ENCODE assay signal across 1 cellular context in the genomic region with DNA sequence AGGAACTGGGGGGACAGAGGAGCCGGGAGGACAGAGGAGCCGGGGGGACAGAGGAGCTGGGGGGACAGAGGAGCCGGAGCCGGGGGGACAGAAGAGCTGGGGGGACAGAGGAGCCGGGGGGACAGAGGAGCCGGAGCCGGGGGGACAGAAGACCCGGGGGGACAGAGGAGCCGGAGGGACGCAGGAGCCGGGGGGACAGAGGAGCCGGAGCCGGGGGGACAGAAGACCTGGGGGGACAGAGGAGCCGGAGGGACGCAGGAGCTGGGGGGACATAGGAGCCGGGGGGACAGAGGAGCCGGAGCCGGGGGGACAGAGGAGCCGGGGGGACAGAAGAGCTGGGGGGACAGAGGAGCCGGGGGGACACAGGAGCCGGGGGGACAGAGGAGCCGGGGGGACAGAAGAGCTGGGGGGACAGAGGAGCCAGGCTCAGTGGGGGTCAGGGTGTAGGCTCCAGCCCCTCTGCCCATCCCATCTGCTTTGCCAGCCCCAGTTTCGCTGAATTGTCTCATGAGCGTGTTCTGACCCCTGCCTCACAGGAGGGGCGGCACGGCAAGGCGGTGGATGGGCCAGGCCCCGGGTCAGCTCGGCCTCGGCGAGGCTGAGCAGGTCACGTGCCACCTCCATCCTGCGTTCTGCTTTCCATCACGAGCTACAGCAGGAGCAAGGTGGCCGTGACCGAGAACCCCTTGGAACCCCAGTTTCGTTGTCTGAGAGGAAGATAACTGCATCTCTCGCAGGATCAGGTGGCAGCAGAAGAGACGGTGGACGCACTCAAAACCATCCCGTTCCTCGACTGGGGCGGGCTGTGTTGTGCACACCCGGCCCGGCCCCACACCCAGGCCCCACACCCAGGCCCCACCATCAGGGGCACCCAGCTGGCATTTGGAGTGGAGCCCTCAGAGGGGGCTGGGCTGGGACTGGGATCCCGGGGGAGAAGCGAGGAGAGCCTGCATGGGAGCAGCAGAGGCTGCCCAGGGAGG.
A peak's percentile ranks its signal among the peaks of the same experiment; 100 is the strongest.
TF ChIP-seq lines count a peak whose summit lies in the region.

No MANE protein-coding gene starts in this region.

TF ChIP-seq in K562, 482 proteins besides CTCF, POLR2A, EP300 and RAD21 (continued from another document and continues in another):
- TF ChIP-seq, protein P1, sequence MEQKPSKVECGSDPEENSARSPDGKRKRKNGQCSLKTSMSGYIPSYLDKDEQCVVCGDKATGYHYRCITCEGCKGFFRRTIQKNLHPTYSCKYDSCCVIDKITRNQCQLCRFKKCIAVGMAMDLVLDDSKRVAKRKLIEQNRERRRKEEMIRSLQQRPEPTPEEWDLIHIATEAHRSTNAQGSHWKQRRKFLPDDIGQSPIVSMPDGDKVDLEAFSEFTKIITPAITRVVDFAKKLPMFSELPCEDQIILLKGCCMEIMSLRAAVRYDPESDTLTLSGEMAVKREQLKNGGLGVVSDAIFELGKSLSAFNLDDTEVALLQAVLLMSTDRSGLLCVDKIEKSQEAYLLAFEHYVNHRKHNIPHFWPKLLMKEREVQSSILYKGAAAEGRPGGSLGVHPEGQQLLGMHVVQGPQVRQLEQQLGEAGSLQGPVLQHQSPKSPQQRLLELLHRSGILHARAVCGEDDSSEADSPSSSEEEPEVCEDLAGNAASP (IDR thresholded peaks at IDR 0.05) = no peak
- TF ChIP-seq ZNF316 (IDR thresholded peaks at IDR 0.05) = no peak
- no peak for TF ChIP-seq JUNB (CRISPR knock-in tag; conservative IDR thresholded peaks at IDR 0.05)
- no peak for TF ChIP-seq RFX1 (IDR thresholded peaks at IDR 0.05)
- peak; percentile 89 for TF ChIP-seq TOE1 (IDR thresholded peaks at IDR 0.05; ENCODE audit: borderline replicate concordance)
- TF ChIP-seq TOE1 (CRISPR knock-in tag; IDR thresholded peaks at IDR 0.05; ENCODE audit: borderline replicate concordance, low read depth) = no peak
- TF ChIP-seq, protein P2, sequence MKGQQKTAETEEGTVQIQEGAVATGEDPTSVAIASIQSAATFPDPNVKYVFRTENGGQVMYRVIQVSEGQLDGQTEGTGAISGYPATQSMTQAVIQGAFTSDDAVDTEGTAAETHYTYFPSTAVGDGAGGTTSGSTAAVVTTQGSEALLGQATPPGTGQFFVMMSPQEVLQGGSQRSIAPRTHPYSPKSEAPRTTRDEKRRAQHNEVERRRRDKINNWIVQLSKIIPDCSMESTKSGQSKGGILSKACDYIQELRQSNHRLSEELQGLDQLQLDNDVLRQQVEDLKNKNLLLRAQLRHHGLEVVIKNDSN (CRISPR knock-in tag; IDR thresholded peaks at IDR 0.05) = peak; percentile 94
- TF ChIP-seq, protein P3, sequence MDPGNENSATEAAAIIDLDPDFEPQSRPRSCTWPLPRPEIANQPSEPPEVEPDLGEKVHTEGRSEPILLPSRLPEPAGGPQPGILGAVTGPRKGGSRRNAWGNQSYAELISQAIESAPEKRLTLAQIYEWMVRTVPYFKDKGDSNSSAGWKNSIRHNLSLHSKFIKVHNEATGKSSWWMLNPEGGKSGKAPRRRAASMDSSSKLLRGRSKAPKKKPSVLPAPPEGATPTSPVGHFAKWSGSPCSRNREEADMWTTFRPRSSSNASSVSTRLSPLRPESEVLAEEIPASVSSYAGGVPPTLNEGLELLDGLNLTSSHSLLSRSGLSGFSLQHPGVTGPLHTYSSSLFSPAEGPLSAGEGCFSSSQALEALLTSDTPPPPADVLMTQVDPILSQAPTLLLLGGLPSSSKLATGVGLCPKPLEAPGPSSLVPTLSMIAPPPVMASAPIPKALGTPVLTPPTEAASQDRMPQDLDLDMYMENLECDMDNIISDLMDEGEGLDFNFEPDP (CRISPR knock-in tag; IDR thresholded peaks at IDR 0.05) = no peak
- TF ChIP-seq, protein P4, sequence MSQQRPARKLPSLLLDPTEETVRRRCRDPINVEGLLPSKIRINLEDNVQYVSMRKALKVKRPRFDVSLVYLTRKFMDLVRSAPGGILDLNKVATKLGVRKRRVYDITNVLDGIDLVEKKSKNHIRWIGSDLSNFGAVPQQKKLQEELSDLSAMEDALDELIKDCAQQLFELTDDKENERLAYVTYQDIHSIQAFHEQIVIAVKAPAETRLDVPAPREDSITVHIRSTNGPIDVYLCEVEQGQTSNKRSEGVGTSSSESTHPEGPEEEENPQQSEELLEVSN (IDR thresholded peaks at IDR 0.05; ENCODE audit: borderline replicate concordance in 1 of 2, extremely low read depth in 1 of 2, insufficient read depth in 1 of 2, insufficient read length in 1 of 2, low read depth in 1 of 2, low read length in 1 of 2, poor library complexity in 1 of 2, severe bottlenecking in 1 of 2) = peak; percentile 48 to 80
- TF ChIP-seq ZKSCAN8 (CRISPR knock-in tag; IDR thresholded peaks at IDR 0.05) = no peak
- no peak for TF ChIP-seq HNRNPUL1 (IDR thresholded peaks at IDR 0.05; ENCODE audit: low read length)
- TF ChIP-seq TCF7 (IDR thresholded peaks at IDR 0.05; ENCODE audit: borderline replicate concordance) = no peak
- no peak for TF ChIP-seq ZFPM2 (CRISPR knock-in tag; IDR thresholded peaks at IDR 0.05)
- TF ChIP-seq DACH1 (IDR thresholded peaks at IDR 0.05; ENCODE audit: partially characterized antibody) = no peak
- TF ChIP-seq NFYB (IDR thresholded peaks at IDR 0.05; ENCODE audit: extremely low read depth, insufficient read length) = no peak
- TF ChIP-seq, protein P5, sequence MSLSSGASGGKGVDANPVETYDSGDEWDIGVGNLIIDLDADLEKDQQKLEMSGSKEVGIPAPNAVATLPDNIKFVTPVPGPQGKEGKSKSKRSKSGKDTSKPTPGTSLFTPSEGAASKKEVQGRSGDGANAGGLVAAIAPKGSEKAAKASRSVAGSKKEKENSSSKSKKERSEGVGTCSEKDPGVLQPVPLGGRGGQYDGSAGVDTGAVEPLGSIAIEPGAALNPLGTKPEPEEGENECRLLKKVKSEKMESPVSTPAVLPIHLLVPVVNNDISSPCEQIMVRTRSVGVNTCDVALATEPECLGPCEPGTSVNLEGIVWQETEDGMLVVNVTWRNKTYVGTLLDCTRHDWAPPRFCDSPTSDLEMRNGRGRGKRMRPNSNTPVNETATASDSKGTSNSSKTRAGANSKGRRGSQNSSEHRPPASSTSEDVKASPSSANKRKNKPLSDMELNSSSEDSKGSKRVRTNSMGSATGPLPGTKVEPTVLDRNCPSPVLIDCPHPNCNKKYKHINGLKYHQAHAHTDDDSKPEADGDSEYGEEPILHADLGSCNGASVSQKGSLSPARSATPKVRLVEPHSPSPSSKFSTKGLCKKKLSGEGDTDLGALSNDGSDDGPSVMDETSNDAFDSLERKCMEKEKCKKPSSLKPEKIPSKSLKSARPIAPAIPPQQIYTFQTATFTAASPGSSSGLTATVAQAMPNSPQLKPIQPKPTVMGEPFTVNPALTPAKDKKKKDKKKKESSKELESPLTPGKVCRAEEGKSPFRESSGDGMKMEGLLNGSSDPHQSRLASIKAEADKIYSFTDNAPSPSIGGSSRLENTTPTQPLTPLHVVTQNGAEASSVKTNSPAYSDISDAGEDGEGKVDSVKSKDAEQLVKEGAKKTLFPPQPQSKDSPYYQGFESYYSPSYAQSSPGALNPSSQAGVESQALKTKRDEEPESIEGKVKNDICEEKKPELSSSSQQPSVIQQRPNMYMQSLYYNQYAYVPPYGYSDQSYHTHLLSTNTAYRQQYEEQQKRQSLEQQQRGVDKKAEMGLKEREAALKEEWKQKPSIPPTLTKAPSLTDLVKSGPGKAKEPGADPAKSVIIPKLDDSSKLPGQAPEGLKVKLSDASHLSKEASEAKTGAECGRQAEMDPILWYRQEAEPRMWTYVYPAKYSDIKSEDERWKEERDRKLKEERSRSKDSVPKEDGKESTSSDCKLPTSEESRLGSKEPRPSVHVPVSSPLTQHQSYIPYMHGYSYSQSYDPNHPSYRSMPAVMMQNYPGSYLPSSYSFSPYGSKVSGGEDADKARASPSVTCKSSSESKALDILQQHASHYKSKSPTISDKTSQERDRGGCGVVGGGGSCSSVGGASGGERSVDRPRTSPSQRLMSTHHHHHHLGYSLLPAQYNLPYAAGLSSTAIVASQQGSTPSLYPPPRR (CRISPR knock-in tag; IDR thresholded peaks at IDR 0.05; ENCODE audit: borderline replicate concordance) = no peak
- no peak for TF ChIP-seq ATF1 (CRISPR knock-in tag; IDR thresholded peaks at IDR 0.05)
- no peak for TF ChIP-seq ATF1 (tag; IDR thresholded peaks at IDR 0.05)
- TF ChIP-seq, protein P6, sequence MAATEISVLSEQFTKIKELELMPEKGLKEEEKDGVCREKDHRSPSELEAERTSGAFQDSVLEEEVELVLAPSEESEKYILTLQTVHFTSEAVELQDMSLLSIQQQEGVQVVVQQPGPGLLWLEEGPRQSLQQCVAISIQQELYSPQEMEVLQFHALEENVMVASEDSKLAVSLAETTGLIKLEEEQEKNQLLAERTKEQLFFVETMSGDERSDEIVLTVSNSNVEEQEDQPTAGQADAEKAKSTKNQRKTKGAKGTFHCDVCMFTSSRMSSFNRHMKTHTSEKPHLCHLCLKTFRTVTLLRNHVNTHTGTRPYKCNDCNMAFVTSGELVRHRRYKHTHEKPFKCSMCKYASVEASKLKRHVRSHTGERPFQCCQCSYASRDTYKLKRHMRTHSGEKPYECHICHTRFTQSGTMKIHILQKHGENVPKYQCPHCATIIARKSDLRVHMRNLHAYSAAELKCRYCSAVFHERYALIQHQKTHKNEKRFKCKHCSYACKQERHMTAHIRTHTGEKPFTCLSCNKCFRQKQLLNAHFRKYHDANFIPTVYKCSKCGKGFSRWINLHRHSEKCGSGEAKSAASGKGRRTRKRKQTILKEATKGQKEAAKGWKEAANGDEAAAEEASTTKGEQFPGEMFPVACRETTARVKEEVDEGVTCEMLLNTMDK (IDR thresholded peaks at IDR 0.05; ENCODE audit: borderline replicate concordance, insufficient read depth, low read depth, low read length, poor library complexity, severe bottlenecking) = no peak
- no peak for TF ChIP-seq PHB2 (IDR thresholded peaks at IDR 0.05; ENCODE audit: low read depth)
- TF ChIP-seq NCOA2 (IDR thresholded peaks at IDR 0.05; ENCODE audit: partially characterized antibody in 2 of 2) = no peak
- no peak for TF ChIP-seq TFAM (CRISPR knock-in tag; conservative IDR thresholded peaks at IDR 0.05)
- TF ChIP-seq ZBTB7A (IDR thresholded peaks at IDR 0.05; ENCODE audit: borderline replicate concordance, control insufficient read depth, low read depth, low read length) = 0 out of 2 replicates have a peak, but pooled peaks have one; percentile 17
- no peak for TF ChIP-seq ZNF584 (CRISPR knock-in tag; IDR thresholded peaks at IDR 0.05; ENCODE audit: low read depth)
- no peak for TF ChIP-seq U2AF1 (optimal IDR thresholded peaks at IDR 0.05; ENCODE audit: low read depth, low read length)
- no peak for TF ChIP-seq SAFB (IDR thresholded peaks at IDR 0.05; ENCODE audit: borderline replicate concordance, low read depth, low read length)
- TF ChIP-seq, protein P7, sequence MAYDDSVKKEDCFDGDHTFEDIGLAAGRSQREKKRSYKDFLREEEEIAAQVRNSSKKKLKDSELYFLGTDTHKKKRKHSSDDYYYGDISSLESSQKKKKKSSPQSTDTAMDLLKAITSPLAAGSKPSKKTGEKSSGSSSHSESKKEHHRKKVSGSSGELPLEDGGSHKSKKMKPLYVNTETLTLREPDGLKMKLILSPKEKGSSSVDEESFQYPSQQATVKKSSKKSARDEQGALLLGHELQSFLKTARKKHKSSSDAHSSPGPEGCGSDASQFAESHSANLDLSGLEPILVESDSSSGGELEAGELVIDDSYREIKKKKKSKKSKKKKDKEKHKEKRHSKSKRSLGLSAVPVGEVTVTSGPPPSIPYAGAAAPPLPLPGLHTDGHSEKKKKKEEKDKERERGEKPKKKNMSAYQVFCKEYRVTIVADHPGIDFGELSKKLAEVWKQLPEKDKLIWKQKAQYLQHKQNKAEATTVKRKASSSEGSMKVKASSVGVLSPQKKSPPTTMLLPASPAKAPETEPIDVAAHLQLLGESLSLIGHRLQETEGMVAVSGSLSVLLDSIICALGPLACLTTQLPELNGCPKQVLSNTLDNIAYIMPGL (CRISPR knock-in tag; IDR thresholded peaks at IDR 0.05) = no peak
- peak; percentile 88 for TF ChIP-seq RAD51 (IDR thresholded peaks at IDR 0.05; ENCODE audit: borderline replicate concordance, low read depth)
- TF ChIP-seq ILF3 (IDR thresholded peaks at IDR 0.05; ENCODE audit: borderline replicate concordance) = no peak
- TF ChIP-seq, protein P8, sequence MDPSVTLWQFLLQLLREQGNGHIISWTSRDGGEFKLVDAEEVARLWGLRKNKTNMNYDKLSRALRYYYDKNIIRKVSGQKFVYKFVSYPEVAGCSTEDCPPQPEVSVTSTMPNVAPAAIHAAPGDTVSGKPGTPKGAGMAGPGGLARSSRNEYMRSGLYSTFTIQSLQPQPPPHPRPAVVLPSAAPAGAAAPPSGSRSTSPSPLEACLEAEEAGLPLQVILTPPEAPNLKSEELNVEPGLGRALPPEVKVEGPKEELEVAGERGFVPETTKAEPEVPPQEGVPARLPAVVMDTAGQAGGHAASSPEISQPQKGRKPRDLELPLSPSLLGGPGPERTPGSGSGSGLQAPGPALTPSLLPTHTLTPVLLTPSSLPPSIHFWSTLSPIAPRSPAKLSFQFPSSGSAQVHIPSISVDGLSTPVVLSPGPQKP (CRISPR knock-in tag; IDR thresholded peaks at IDR 0.05) = no peak
- TF ChIP-seq YY1 (IDR thresholded peaks at IDR 0.05; ENCODE audit: borderline replicate concordance in 1 of 3, control insufficient read depth in 1 of 3, extremely low read depth in 1 of 3, insufficient read depth in 3 of 3, insufficient read length in 1 of 3, insufficient replicate concordance in 2 of 3, low read depth in 1 of 3, low read length in 2 of 3) = no peak
- TF ChIP-seq, protein P9, sequence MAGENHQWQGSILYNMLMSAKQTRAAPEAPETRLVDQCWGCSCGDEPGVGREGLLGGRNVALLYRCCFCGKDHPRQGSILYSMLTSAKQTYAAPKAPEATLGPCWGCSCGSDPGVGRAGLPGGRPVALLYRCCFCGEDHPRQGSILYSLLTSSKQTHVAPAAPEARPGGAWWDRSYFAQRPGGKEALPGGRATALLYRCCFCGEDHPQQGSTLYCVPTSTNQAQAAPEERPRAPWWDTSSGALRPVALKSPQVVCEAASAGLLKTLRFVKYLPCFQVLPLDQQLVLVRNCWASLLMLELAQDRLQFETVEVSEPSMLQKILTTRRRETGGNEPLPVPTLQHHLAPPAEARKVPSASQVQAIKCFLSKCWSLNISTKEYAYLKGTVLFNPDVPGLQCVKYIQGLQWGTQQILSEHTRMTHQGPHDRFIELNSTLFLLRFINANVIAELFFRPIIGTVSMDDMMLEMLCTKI (IDR thresholded peaks at IDR 0.05; ENCODE audit: partially characterized antibody) = no peak
